ENCODE assay signal across 9 cellular contexts in the genomic region with DNA sequence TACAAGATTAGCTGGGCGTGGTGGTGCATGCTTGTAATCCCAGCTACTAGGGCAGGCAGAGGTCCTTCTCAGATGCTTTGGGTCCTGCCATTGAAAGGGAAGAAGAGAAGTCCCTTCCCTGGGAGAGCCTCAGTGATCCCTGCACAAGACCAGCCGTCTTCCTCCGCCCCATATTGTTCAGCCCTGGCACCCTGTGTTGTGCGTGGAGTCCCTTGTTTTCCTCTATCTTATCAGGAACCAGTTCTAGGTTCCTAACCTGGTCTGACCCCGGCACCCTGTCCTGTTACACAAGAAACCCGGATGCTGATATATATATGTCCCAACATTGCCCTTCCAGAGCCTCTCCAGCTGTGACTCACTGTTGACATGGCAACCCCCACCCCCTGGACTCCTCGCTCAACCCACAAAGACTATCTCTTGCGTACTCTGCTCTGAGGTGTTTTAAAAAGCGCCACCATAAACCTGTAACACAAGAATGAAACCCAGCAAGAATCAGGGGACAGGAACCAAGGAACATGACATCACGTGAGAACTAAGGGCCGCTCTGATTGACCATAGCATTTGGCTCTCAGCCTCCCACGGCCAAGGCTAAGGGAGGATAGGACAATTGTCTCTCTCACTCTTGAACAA. TPM values are rescaled to one million over a fixed set of nuclear protein-coding genes. Genes with fewer than 3 reads are reported as not detected.
DNase-seq lines count a peak whose midpoint lies in the region; ATAC-seq and TF ChIP-seq lines count a peak whose summit lies in the region.
"Had no signal": no experiment of that assay in that cellular context is flagged by ENCODE, and none has a peak within 500 bp of the region (broad histone marks: within the 10 kb centered on the region; RNA-seq: fewer than 3 reads in every experiment).

No MANE protein-coding gene starts in this region.

- no peak overlapping the region for H2AFZ ChIP-seq in osteoblast (ENCODE audit: low read length)

- no peak for ATAC-seq in activated T-helper 17 cell treated with anti-CD3 and anti-CD28 coated beads, Interleukin-2, amount 50 U/mL, for 72 hours (replicated peaks)
- peak; percentile 51 to 70 for ATAC-seq in lower lobe of right lung
- no peak for ATAC-seq in HG03139 (IDR thresholded peaks at IDR 0.05; ENCODE audit: unreplicated experiment)

- H3K79me2 ChIP-seq in osteoblast (ENCODE audit: insufficient read depth, low read length) = no peaks in the 10 kb centered on the region

- peaks cover 34% of the 10 kb centered on the region for H3K4me1 Mint-ChIP-seq in activated T-helper 17 cell treated with anti-CD3 and anti-CD28 coated beads, Interleukin-2, amount 50 U/mL, for 72 hours

- intact Hi-C loops in lower lobe of right lung (cut with DNase I) = no loop called here

- H3K27me3 Mint-ChIP-seq in activated T-helper 17 cell treated with anti-CD3 and anti-CD28 coated beads, Interleukin-2, amount 50 U/mL, for 72 hours = no peaks in the 10 kb centered on the region

- H3K36me3 ChIP-seq in lower lobe of right lung (peaks cover 6% of the 10 kb centered on the region), osteoblast (ENCODE audit: insufficient read depth, low read length) (no peaks in the 10 kb centered on the region)

- DNase-seq in COLO668 (lab: John Stamatoyannopoulos, UW; ENCODE audit: unreplicated experiment) (peak; percentile 69), HS-5 (ENCODE audit: low read depth) (peak; percentile 61), lower lobe of right lung (peak; percentile 82), midbrain (lab: John Stamatoyannopoulos, UW) (no peak), DMS114 treated with DMSO at 0.1 percent for 48 hours (lab: John Stamatoyannopoulos, UW; ENCODE audit: unreplicated experiment) (no peak), osteoblast (ENCODE audit: insufficient read length, low spot score, missing footprints) (no peak)

- H3K27ac Mint-ChIP-seq in activated T-helper 17 cell treated with anti-CD3 and anti-CD28 coated beads, Interleukin-2, amount 50 U/mL, for 72 hours = peak overlapping the region; percentile 82

- H3K4me3 ChIP-seq in lower lobe of right lung (no peak overlapping the region), osteoblast (ENCODE audit: insufficient read depth, low read length) (no peak overlapping the region)

- peaks cover 4% of the 10 kb centered on the region for H3K9me3 Mint-ChIP-seq in activated T-helper 17 cell treated with anti-CD3 and anti-CD28 coated beads, Interleukin-2, amount 50 U/mL, for 72 hours

- H3K4me1 ChIP-seq in lower lobe of right lung (peaks cover 28% of the 10 kb centered on the region), osteoblast (ENCODE audit: insufficient read depth, low read length) (peaks cover 10% of the 10 kb centered on the region)

- no peak overlapping the region for H3K4me2 ChIP-seq in osteoblast (ENCODE audit: insufficient read depth, low read length)

- no peaks in the 10 kb centered on the region for H3K36me3 Mint-ChIP-seq in activated T-helper 17 cell treated with anti-CD3 and anti-CD28 coated beads, Interleukin-2, amount 50 U/mL, for 72 hours (ENCODE audit: low read depth)

- H3K27me3 ChIP-seq in lower lobe of right lung (ENCODE audit: low read depth) (no peaks in the 10 kb centered on the region), osteoblast (ENCODE audit: insufficient read depth, low read length) (peaks cover 6% of the 10 kb centered on the region)

- no peak overlapping the region for H3K27ac ChIP-seq in lower lobe of right lung
- no peak overlapping the region for H3K27ac ChIP-seq in osteoblast (ENCODE audit: low read depth, low read length)

- no peaks in the 10 kb centered on the region for H4K20me1 ChIP-seq in osteoblast (ENCODE audit: insufficient read depth, low read length)

- H3K9me3 ChIP-seq in lower lobe of right lung (no peaks in the 10 kb centered on the region), osteoblast (ENCODE audit: low read depth, low read length) (no peaks in the 10 kb centered on the region)

- TF ChIP-seq CTCF in lower lobe of right lung (IDR thresholded peaks at IDR 0.05) = no peak
- TF ChIP-seq CTCF in osteoblast (IDR thresholded peaks at IDR 0.05; ENCODE audit: extremely low read depth, low read depth, low read length) = no peak

- H3K4me3 Mint-ChIP-seq in activated T-helper 17 cell treated with anti-CD3 and anti-CD28 coated beads, Interleukin-2, amount 50 U/mL, for 72 hours = no peak overlapping the region

RNA-seq across cellular contexts. Expression of a gene that starts 4.8 kb away (rescaled TPM):
- total RNA-seq in activated T-helper 17 cell treated with anti-CD3 and anti-CD28 coated beads, Interleukin-2, amount 50 U/mL, for 72 hours = 10 to 100 TPM; 13.0 to 59.1 TPM
- 35.5 TPM for total RNA-seq in lower lobe of right lung
- total RNA-seq in osteoblast = 12.4 and 14.5 TPM in 2 replicates

RNA-seq across cellular contexts. Expression of a gene that starts 50.0 kb away (rescaled TPM):
- total RNA-seq in activated T-helper 17 cell treated with anti-CD3 and anti-CD28 coated beads, Interleukin-2, amount 50 U/mL, for 72 hours = not detected
- total RNA-seq in lower lobe of right lung (4.8 TPM), osteoblast (not detected in 2 replicates)
- total RNA-seq: skeletal muscle tissue had no signal

RNA-seq across cellular contexts. Expression of a gene that starts 59.4 kb away (rescaled TPM):
- 10 to 100 TPM; 14.2 to 32.5 TPM for total RNA-seq in activated T-helper 17 cell treated with anti-CD3 and anti-CD28 coated beads, Interleukin-2, amount 50 U/mL, for 72 hours
- total RNA-seq in lower lobe of right lung = 211 TPM
- 28.3 and 33.3 TPM in 2 replicates for total RNA-seq in osteoblast

Comparison
In these comparisons a context has a peak if more than half of its experiments do, and no peak if none do; other contexts are left out.
1. DNase-seq: peak in COLO668 (single experiment), HS-5 (single experiment) and lower lobe of right lung (single experiment); none in midbrain (single experiment), DMS114 treated with DMSO at 0.1 percent for 48 hours (single experiment) and osteoblast (single experiment).
2. ATAC-seq: peak in lower lobe of right lung (2 of 2); none in activated T-helper 17 cell treated with anti-CD3 and anti-CD28 coated beads, Interleukin-2, amount 50 U/mL, for 72 hours (single experiment) and HG03139 (single experiment).